Comparison of ENCODE assay signal across 3 cellular contexts in genomic region chr1:39763619-39764374, GRCh38. TPM values are rescaled to one million over a fixed set of nuclear protein-coding genes. Genes with fewer than 3 reads are reported as not detected.
"Had no signal": no experiment of that assay in that cellular context is flagged by ENCODE, and none has a peak within 500 bp of the region (broad histone marks: within the 10 kb centered on the region; RNA-seq: fewer than 3 reads in every experiment).

No MANE protein-coding gene starts in this region.

RNA-seq across cellular contexts. Expression of gene OXCT2, which starts 7.4 kb away (rescaled TPM):
- total RNA-seq: left lobe of liver had no signal

RNA-seq across cellular contexts. Expression of gene BMP8B, which starts 24.9 kb away (rescaled TPM):
- total RNA-seq: fibroblast of lung had no signal
- polyA plus RNA-seq: endothelial cell of umbilical vein had no signal
